15 cellular contexts compared by ENCODE assay signal in genomic region chr6:41577356-41577864, GRCh38. TPM values are rescaled to one million over a fixed set of nuclear protein-coding genes. Genes with fewer than 3 reads are reported as not detected.
DNase-seq lines count a peak whose midpoint lies in the region; ATAC-seq, FAIRE-seq and TF ChIP-seq lines count a peak whose summit lies in the region.
"Had no signal": no experiment of that assay in that cellular context is flagged by ENCODE, and none has a peak within 500 bp of the region (broad histone marks: within the 10 kb centered on the region; RNA-seq: fewer than 3 reads in every experiment).

No MANE protein-coding gene starts in this region.

- H3K36me3 ChIP-seq in iPS-15b (ENCODE audit: control insufficient read depth, insufficient read depth, low read length) (peaks cover 7% of the 10 kb centered on the region), small intestine (ENCODE audit: control insufficient read depth in 2 of 2, insufficient read depth in 2 of 2, low read length in 2 of 2) (no peaks in the 10 kb centered on the region), brain microvascular endothelial cell (replicated peaks) (no peaks in the 10 kb centered on the region), spleen (peaks cover 0 to 25% (median 0%) of the 10 kb centered on the region in 6 donors)

- CTCF ChIA-PET in WTC11 (lab: Charles Lee), result interaction anchor here (1.0 to 3.1 kb wide), 11 partner anchors 11 to 210 kb away, joined by 3 to 18 read pairs (median 5); no protein-coding TSS in a partner anchor

- H3K27me3 ChIP-seq in iPS-15b (ENCODE audit: control insufficient read depth, insufficient read depth, low read length) (peaks cover 8% of the 10 kb centered on the region), small intestine (ENCODE audit: control insufficient read depth in 2 of 2, insufficient read depth in 2 of 2, low read length in 2 of 2) (no peaks in the 10 kb centered on the region), brain microvascular endothelial cell (replicated peaks) (no peaks in the 10 kb centered on the region), spleen (replicated peaks in 1 of 7) (no peaks in the 10 kb centered on the region)

- H3K9me3 ChIP-seq in iPS-15b (ENCODE audit: control insufficient read depth, insufficient read depth, low read length), result no peaks in the 10 kb centered on the region
- no peaks in the 10 kb centered on the region for H3K9me3 ChIP-seq in small intestine (ENCODE audit: control insufficient read depth, low read depth)
- no peaks in the 10 kb centered on the region for H3K9me3 ChIP-seq in spleen
- H3K9me3 ChIP-seq: psoas muscle had no signal

- H3K4me1 Mint-ChIP-seq in HFFc6 (ENCODE audit: low read depth) (peaks cover 49% of the 10 kb centered on the region), WTC11 (peaks cover 84% of the 10 kb centered on the region)
- H3K4me1 Mint-ChIP-seq: activated CD4-positive, alpha-beta T cell treated with anti-CD3 and anti-CD28 coated beads for 36 hours; activated naive CD8-positive, alpha-beta T cell treated with anti-CD3 and anti-CD28 coated beads for 36 hours had no signal

- peak overlapping the region; percentile 42 for H3K9ac ChIP-seq in iPS-15b (ENCODE audit: low read depth, low read length)

- in situ Hi-C loops in brain microvascular endothelial cell (cut with HindIII; ENCODE audit: low pct_ligation_motif_present, low sequenced_read_pairs), result no loop called here

- 88 to 92% (median 91%) methylated on average over 2 of the region's 2 CpGs for whole genome bisulfite sequencing in small intestine, 3 donors
- 91 to 100% (median 97%) methylated on average over 2 of the region's 2 CpGs for WGBS in spleen, 5 donors

- peak overlapping the region; percentile 34 to 81 for H3K27ac ChIP-seq in small intestine (ENCODE audit: low read depth in 1 of 2, low read length in 1 of 2)
- H3K27ac ChIP-seq in brain microvascular endothelial cell, result no peak overlapping the region
- no peak overlapping the region for H3K27ac ChIP-seq in spleen
- H3K27ac ChIP-seq: psoas muscle had no signal

- H3K27ac Mint-ChIP-seq in HFFc6, result peak overlapping the region; percentile 91
- peak overlapping the region; percentile 99 for H3K27ac Mint-ChIP-seq in WTC11
- H3K27ac Mint-ChIP-seq: activated CD4-positive, alpha-beta T cell treated with anti-CD3 and anti-CD28 coated beads for 36 hours; activated naive CD8-positive, alpha-beta T cell treated with anti-CD3 and anti-CD28 coated beads for 36 hours had no signal

- H3K4me1 ChIP-seq in iPS-15b (ENCODE audit: control insufficient read depth, insufficient read depth, low read length) (peaks cover 44% of the 10 kb centered on the region), small intestine (ENCODE audit: control insufficient read depth in 2 of 2, insufficient read depth in 1 of 2, low read depth in 1 of 2, low read length in 1 of 2) (peaks cover 10 to 11% of the 10 kb centered on the region in 2 donors), spleen (peaks cover 0 to 19% (median 2%) of the 10 kb centered on the region in 6 donors)

- DNase-seq in HFFc6, result no peak
- DNase-seq in WTC11 (ENCODE audit: low spot score), result no peak
- no peak for DNase-seq in small intestine
- DNase-seq in hypothalamus (lab: John Stamatoyannopoulos, UW), result no peak
- no peak for DNase-seq in brain microvascular endothelial cell
- no peak for DNase-seq in spleen
- DNase-seq: activated CD4-positive, alpha-beta T cell treated with anti-CD3 and anti-CD28 coated beads for 36 hours; activated naive CD8-positive, alpha-beta T cell treated with anti-CD3 and anti-CD28 coated beads for 36 hours; NCI-H446 treated with DMSO at 0.1 percent for 48 hours; psoas muscle; stimulated activated CD4-positive, alpha-beta T cell treated with anti-CD3 and anti-CD28 coated beads, Interleukin-1b, Interleukin-23, amount 100 ng/mL, for 48 hours; stimulated activated CD8-positive, alpha-beta memory T cell treated with anti-CD3 and anti-CD28 coated beads, Interleukin-4, amount 100 ng/mL, for 48 hours had no signal

- peak overlapping the region; percentile 63; the same call in 1 of the 2 replicates for H3K4me3 Mint-ChIP-seq in HFFc6
- H3K4me3 Mint-ChIP-seq in WTC11, result peak overlapping the region; percentile 50
- H3K4me3 Mint-ChIP-seq: activated CD4-positive, alpha-beta T cell treated with anti-CD3 and anti-CD28 coated beads for 36 hours; activated naive CD8-positive, alpha-beta T cell treated with anti-CD3 and anti-CD28 coated beads for 36 hours had no signal

- no peak for FAIRE-seq in small intestine (lab: Jason Lieb, UNC)

- TF ChIP-seq CTCF in HFFc6 (IDR thresholded peaks at IDR 0.05) (no peak), WTC11 (IDR thresholded peaks at IDR 0.05) (no peak), brain microvascular endothelial cell (IDR thresholded peaks at IDR 0.05; ENCODE audit: low read depth, low read length, missing control alignments) (no peak), spleen (IDR thresholded peaks at IDR 0.05 in 8 of 11, conservative IDR thresholded peaks at IDR 0.05 in 3 of 11) (no peak)

- no peak overlapping the region for H3K4me3 ChIP-seq in iPS-15b (ENCODE audit: low read depth, low read length)
- H3K4me3 ChIP-seq in small intestine (ENCODE audit: low read depth in 1 of 2, low read length in 2 of 2), result no peak overlapping the region
- no peak overlapping the region for H3K4me3 ChIP-seq in brain microvascular endothelial cell (ENCODE audit: low read depth, low read length)
- no peak overlapping the region for H3K4me3 ChIP-seq in spleen
- H3K4me3 ChIP-seq: coronary artery, psoas muscle had no signal

- H3K36me3 Mint-ChIP-seq in HFFc6 (ENCODE audit: low read depth) (peaks cover 6% of the 10 kb centered on the region), WTC11 (no peaks in the 10 kb centered on the region)
- H3K36me3 Mint-ChIP-seq: activated naive CD8-positive, alpha-beta T cell treated with anti-CD3 and anti-CD28 coated beads for 36 hours had no signal

- no peak for ATAC-seq in WTC11
- no peak for ATAC-seq in GM18909 (IDR thresholded peaks at IDR 0.05; ENCODE audit: poor library complexity, unreplicated experiment)
- ATAC-seq: activated CD4-positive, alpha-beta T cell treated with anti-CD3 and anti-CD28 coated beads for 36 hours; psoas muscle had no signal

- TF ChIP-seq POLR2A in spleen (IDR thresholded peaks at IDR 0.05), result no peak

- intact Hi-C loops in spleen (cut with DNase I; ENCODE audit: low total_unique reads), result loop anchor here (5.0 kb wide), 1 partner anchor 115 kb away; no protein-coding TSS in a partner anchor

- peaks cover 2% of the 10 kb centered on the region; the same call in 1 of the 2 replicates for H3K27me3 Mint-ChIP-seq in HFFc6 (ENCODE audit: insufficient read depth)
- H3K27me3 Mint-ChIP-seq in WTC11 (ENCODE audit: low read depth), result no peaks in the 10 kb centered on the region; the same call in 1 of the 2 replicates
- H3K27me3 Mint-ChIP-seq: activated CD4-positive, alpha-beta T cell treated with anti-CD3 and anti-CD28 coated beads for 36 hours; activated naive CD8-positive, alpha-beta T cell treated with anti-CD3 and anti-CD28 coated beads for 36 hours had no signal

- POLR2A ChIA-PET in WTC11 (lab: Charles Lee), result interaction anchor here (2.2 kb wide), 1 partner anchor 25 kb away, joined by 7 read pairs; no protein-coding TSS in a partner anchor

- no peaks in the 10 kb centered on the region for H3K9me3 Mint-ChIP-seq in HFFc6
- H3K9me3 Mint-ChIP-seq in WTC11, result no peaks in the 10 kb centered on the region
- H3K9me3 Mint-ChIP-seq: activated naive CD8-positive, alpha-beta T cell treated with anti-CD3 and anti-CD28 coated beads for 36 hours had no signal

TF ChIP-seq in WTC11, 78 proteins besides CTCF, POLR2A, EP300 and RAD21:
- TF ChIP-seq ZNF512 (CRISPR knock-in tag; IDR thresholded peaks at IDR 0.05; ENCODE audit: borderline replicate concordance) (no peak), GTF2I (CRISPR knock-in tag; conservative IDR thresholded peaks at IDR 0.05) (0 out of 2 replicates have a peak, but pooled peaks have one; percentile 48), ETV6 (CRISPR knock-in tag; IDR thresholded peaks at IDR 0.05) (0 out of 2 replicates have a peak, but pooled peaks have one; percentile 4)

RNA-seq across cellular contexts. Expression of gene FOXP4, which starts 31.2 kb away (rescaled TPM):
- total RNA-seq in HFFc6 (2021; fragmentation: NEBNext Ultra II Directional; extraction: Animal tissue kit (Norgen Biotek cat#: 25700)), result 10 to 100 TPM; 17.9 to 24.4 (median 24.0) TPM
- total RNA-seq in WTC11 (2021) (19.5 to 36.6 TPM (median 19.8 TPM) in 3 replicates), spleen (10 to 100 TPM in 3 of 7 donors, 1 to 10 TPM in 4; 5.3 to 12.1 (median 8.3) TPM)
- polyA plus RNA-seq in small intestine (10 to 100 TPM; 13.8 to 18.5 (median 14.3) TPM), spleen (1 to 10 TPM; 3.0 to 5.8 (median 3.4) TPM)

Comparison
In these comparisons a context has a peak if more than half of its experiments do, and no peak if none do; other contexts are left out.
1. H3K27ac ChIP-seq: peak in small intestine (2 of 2); none in brain microvascular endothelial cell (single experiment) and spleen (0 of 8).